In genomic region chr4:121765941-121766538, GRCh38 we compare ENCODE assay signal across 1 cellular context.
TF ChIP-seq lines count a peak whose summit lies in the region.

No MANE protein-coding gene starts in this region.

TF ChIP-seq in K562, 482 proteins besides CTCF, POLR2A, EP300 and RAD21:
- TF ChIP-seq ZNF263 (CRISPR knock-in tag; IDR thresholded peaks at IDR 0.05; ENCODE audit: borderline replicate concordance) = no peak
- peak; percentile 42; the same call in 1 of the 2 replicates for TF ChIP-seq BHLHE40 (IDR thresholded peaks at IDR 0.05; ENCODE audit: low read length)
- peak; percentile 52 for TF ChIP-seq USF2 (CRISPR knock-in tag; IDR thresholded peaks at IDR 0.05)
- peak; percentile 35; the same call in 1 of the 2 replicates for TF ChIP-seq RAD51 (IDR thresholded peaks at IDR 0.05; ENCODE audit: borderline replicate concordance, low read depth)
- TF ChIP-seq ZBTB33 (CRISPR knock-in tag; IDR thresholded peaks at IDR 0.05) = 0 out of 2 replicates have a peak, but pooled peaks have one; percentile 26
- no peak for TF ChIP-seq MCM2 (IDR thresholded peaks at IDR 0.05; ENCODE audit: low read depth)
- TF ChIP-seq SP1 (CRISPR knock-in tag; IDR thresholded peaks at IDR 0.05) = no peak
